ENCODE assay signal across 8 cellular contexts in the genomic region with DNA sequence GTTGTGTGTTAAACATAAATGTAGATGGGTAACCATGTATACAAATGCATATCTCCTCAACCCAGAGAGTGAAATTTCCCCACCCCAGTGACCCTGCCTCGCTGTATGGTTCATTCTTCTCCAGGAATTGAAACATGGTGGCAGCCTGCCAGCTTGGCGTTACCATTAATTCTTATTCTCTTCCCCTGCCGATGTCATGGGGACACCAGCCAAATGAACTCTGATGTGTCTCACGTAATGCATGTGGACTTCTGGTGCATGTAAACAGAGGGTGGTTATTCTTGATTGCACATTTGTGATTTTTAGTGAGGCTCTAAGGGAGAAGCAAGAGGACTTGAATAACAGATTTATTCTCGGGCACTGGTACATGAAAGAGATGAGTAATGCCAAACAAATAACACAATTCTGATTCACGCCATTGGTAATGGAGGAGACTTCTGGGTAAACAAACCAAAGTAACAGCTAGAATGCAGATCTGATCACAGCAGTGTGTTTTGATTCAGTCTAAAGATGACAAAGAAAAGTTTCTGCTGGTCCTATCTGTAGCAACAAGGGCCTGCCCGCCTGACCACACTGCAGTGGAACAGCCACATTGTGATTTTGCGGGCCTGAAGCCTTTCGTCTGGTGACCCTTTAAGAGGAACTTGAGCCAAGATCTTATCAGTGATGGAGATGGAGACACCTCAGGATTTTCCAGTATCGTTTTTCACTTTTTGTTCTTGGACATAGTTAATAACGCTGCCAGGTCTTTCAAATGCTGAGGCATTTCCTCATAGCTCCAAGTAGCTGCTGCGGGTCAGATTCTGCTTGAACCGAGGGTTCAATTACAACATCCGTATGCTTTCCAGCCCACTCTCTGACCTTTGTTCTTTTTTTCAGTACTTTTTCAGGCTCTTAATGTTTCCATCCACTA.
DNase-seq lines count a peak whose midpoint lies in the region; ATAC-seq, FAIRE-seq and TF ChIP-seq lines count a peak whose summit lies in the region.
"Had no signal": no experiment of that assay in that cellular context is flagged by ENCODE, and none has a peak within 500 bp of the region (broad histone marks: within the 10 kb centered on the region; RNA-seq: fewer than 3 reads in every experiment).

No MANE protein-coding gene starts in this region.

- no peak overlapping the region for H3K4me3 Mint-ChIP-seq in CD4-positive, alpha-beta memory T cell
- no peak overlapping the region for H3K4me3 Mint-ChIP-seq in activated T-helper 2 cell treated with anti-CD3 and anti-CD28 coated beads, Interferon-gamma antibody, Interleukin-2, Interleukin-4, amounts not matched to agents 10 μg/mL and 5 μg/mL and 100 μg/mL, durations not matched to agents 14 hours and 24 hours and 36 hours (ENCODE audit: low read depth)

- WGBS in GM12878 (ENCODE audit: insufficient coverage, insufficient replicate concordance, low lambda C conversion rate, missing lambda C conversion rate), result 95% methylated on average over 14 of the region's 14 CpGs

- POLR2A ChIA-PET in GM12878 (lab: Charles Lee), result no interaction called here
- POLR2A ChIA-PET in CD4-positive, alpha-beta memory T cell (lab: Charles Lee; ENCODE audit: partially characterized antibody), result no interaction called here

- no peak for FAIRE-seq in GM12878 (lab: Jason Lieb, UNC)

- H3K9ac ChIP-seq in GM12878 (ENCODE audit: control insufficient read depth, insufficient read depth, low read length), result no peak overlapping the region

- H3K9me3 ChIP-seq in GM12878 (replicated peaks; ENCODE audit: control insufficient read depth, insufficient read depth, low read length), result no peaks in the 10 kb centered on the region; the same call in 2 of the 3 replicates
- H3K9me3 ChIP-seq in CD4-positive, alpha-beta memory T cell (ENCODE audit: control insufficient read depth in 1 of 2, low read length in 2 of 2), result no peaks in the 10 kb centered on the region
- H3K9me3 ChIP-seq: neutrophil had no signal

- no peaks in the 10 kb centered on the region for H3K4me1 Mint-ChIP-seq in CD4-positive, alpha-beta memory T cell
- no peaks in the 10 kb centered on the region for H3K4me1 Mint-ChIP-seq in activated T-helper 2 cell treated with anti-CD3 and anti-CD28 coated beads, Interferon-gamma antibody, Interleukin-2, Interleukin-4, amounts not matched to agents 10 μg/mL and 5 μg/mL and 100 μg/mL, durations not matched to agents 14 hours and 24 hours and 36 hours (ENCODE audit: low read depth)

- H3K27me3 Mint-ChIP-seq in CD4-positive, alpha-beta memory T cell, result no peaks in the 10 kb centered on the region
- no peaks in the 10 kb centered on the region for H3K27me3 Mint-ChIP-seq in activated T-helper 2 cell treated with anti-CD3 and anti-CD28 coated beads, Interferon-gamma antibody, Interleukin-2, Interleukin-4, amounts not matched to agents 10 μg/mL and 5 μg/mL and 100 μg/mL, durations not matched to agents 14 hours and 24 hours and 36 hours (ENCODE audit: low read depth)

- RAD21 ChIA-PET in GM12878 (lab: Charles Lee; ENCODE audit: unreplicated experiment), result no interaction called here

- H3K27ac ChIP-seq in GM12878 (ENCODE audit: control insufficient read depth, insufficient read depth) (no peak overlapping the region), temporal lobe (ENCODE audit: low read depth, low read length) (peak overlapping the region; percentile 80)
- no peak overlapping the region for H3K27ac ChIP-seq in CD4-positive, alpha-beta memory T cell (ENCODE audit: low read depth, low read length)
- H3K27ac ChIP-seq: neutrophil had no signal

- no peaks in the 10 kb centered on the region for H4K20me1 ChIP-seq in GM12878 (ENCODE audit: control insufficient read depth, insufficient read depth)

- H3K36me3 Mint-ChIP-seq in CD4-positive, alpha-beta memory T cell, result peaks cover 6 to 20% of the 10 kb centered on the region in 2 donors
- H3K36me3 Mint-ChIP-seq in activated T-helper 2 cell treated with anti-CD3 and anti-CD28 coated beads, Interferon-gamma antibody, Interleukin-2, Interleukin-4, amounts not matched to agents 10 μg/mL and 5 μg/mL and 100 μg/mL, durations not matched to agents 14 hours and 24 hours and 36 hours (ENCODE audit: low read depth), result peaks cover 39% of the 10 kb centered on the region

- CTCF ChIA-PET in GM12878 (lab: Yijun Ruan, JAX), result no interaction called here
- CTCF ChIA-PET in CD4-positive, alpha-beta memory T cell (lab: Charles Lee; ENCODE audit: partially characterized antibody), result no interaction called here

- no peak for TF ChIP-seq RAD21 in GM12878 (IDR thresholded peaks at IDR 0.05; ENCODE audit: insufficient read depth, low read depth, low read length)

- intact Hi-C loops in GM12878 (cut with micrococcal nuclease; ENCODE audit: unreplicated experiment), result no loop called here
- intact Hi-C loops in CD4-positive, alpha-beta memory T cell (cut with micrococcal nuclease), result no loop called here
- intact Hi-C loops in activated T-helper 2 cell treated with anti-CD3 and anti-CD28 coated beads, Interferon-gamma antibody, Interleukin-2, Interleukin-4, amounts not matched to agents 10 μg/mL and 5 μg/mL and 100 μg/mL, durations not matched to agents 14 hours and 24 hours and 36 hours (cut with micrococcal nuclease), result no loop called here

- H3K4me2 ChIP-seq in GM12878 (ENCODE audit: control insufficient read depth, insufficient read depth), result no peak overlapping the region

- DNase-seq in HT1080 (ENCODE audit: low read depth) (peak; percentile 91), GM12878 (ENCODE audit: low read depth, low spot score) (no peak), kidney glomerular epithelial cell (lab: John Stamatoyannopoulos, UW) (peak; percentile 98), cerebellar nuclear complex (lab: John Stamatoyannopoulos, UW) (no peak)
- no peak for DNase-seq in CD4-positive, alpha-beta memory T cell
- DNase-seq in activated T-helper 2 cell treated with anti-CD3 and anti-CD28 coated beads, Interferon-gamma antibody, Interleukin-2, Interleukin-4, amounts not matched to agents 10 μg/mL and 5 μg/mL and 100 μg/mL, durations not matched to agents 14 hours and 24 hours and 36 hours (ENCODE audit: low spot score), result no peak

- in situ Hi-C loops in GM12878 (cut with MboI), result no loop called here

- H3K27ac Mint-ChIP-seq in CD4-positive, alpha-beta memory T cell, result no peak overlapping the region
- no peak overlapping the region for H3K27ac Mint-ChIP-seq in activated T-helper 2 cell treated with anti-CD3 and anti-CD28 coated beads, Interferon-gamma antibody, Interleukin-2, Interleukin-4, amounts not matched to agents 10 μg/mL and 5 μg/mL and 100 μg/mL, durations not matched to agents 14 hours and 24 hours and 36 hours

- H3K36me3 ChIP-seq in GM12878 (ENCODE audit: control insufficient read depth in 2 of 2, insufficient read depth in 2 of 2, low read length in 1 of 2), result peaks cover 0 to 8% of the 10 kb centered on the region in 2 experiments; a peak in 2 of 4 replicates
- no peaks in the 10 kb centered on the region for H3K36me3 ChIP-seq in CD4-positive, alpha-beta memory T cell (ENCODE audit: insufficient read depth, low read length)
- H3K36me3 ChIP-seq: neutrophil had no signal

- no peak for ATAC-seq in GM12878

- H3K4me1 ChIP-seq in GM12878 (ENCODE audit: control insufficient read depth, insufficient read depth, low read length), result no peaks in the 10 kb centered on the region
- H3K4me1 ChIP-seq in CD4-positive, alpha-beta memory T cell (ENCODE audit: insufficient read depth, low read length), result no peaks in the 10 kb centered on the region

- no peak overlapping the region for H3K4me3 ChIP-seq in GM12878
- H3K4me3 ChIP-seq in CD4-positive, alpha-beta memory T cell (ENCODE audit: low read length in 2 of 2), result no peak overlapping the region

- H3K9me3 Mint-ChIP-seq in CD4-positive, alpha-beta memory T cell, result peaks cover 0 to 3% (median 0%) of the 10 kb centered on the region in 8 donors
- H3K9me3 Mint-ChIP-seq in activated T-helper 2 cell treated with anti-CD3 and anti-CD28 coated beads, Interferon-gamma antibody, Interleukin-2, Interleukin-4, amounts not matched to agents 10 μg/mL and 5 μg/mL and 100 μg/mL, durations not matched to agents 14 hours and 24 hours and 36 hours, result peaks cover 4% of the 10 kb centered on the region

- H3K27me3 ChIP-seq in GM12878 (replicated peaks in 1 of 2; ENCODE audit: control insufficient read depth in 2 of 2, insufficient read depth in 2 of 2, low read length in 1 of 2), result no peaks in the 10 kb centered on the region
- no peaks in the 10 kb centered on the region for H3K27me3 ChIP-seq in CD4-positive, alpha-beta memory T cell (ENCODE audit: insufficient read depth, low read length)
- H3K27me3 ChIP-seq: neutrophil had no signal

- BruUV-seq in GM12878 (replicated peaks; lab: Mats Ljungman, UMichigan), result TSS peak; percentile 36

- SMC1A ChIA-PET in GM12878 (lab: Charles Lee; ENCODE audit: uncharacterized antibody, unreplicated experiment), result interaction anchor here (1.5 kb wide), 1 partner anchor 11 kb away, joined by 6 read pairs; no protein-coding TSS in a partner anchor

- no peaks in the 10 kb centered on the region for H3K79me2 ChIP-seq in GM12878 (ENCODE audit: control insufficient read depth, insufficient read depth, low read length)

- TF ChIP-seq EP300 in GM12878 (IDR thresholded peaks at IDR 0.05; ENCODE audit: borderline replicate concordance in 1 of 2, control insufficient read depth in 1 of 2, low read depth in 2 of 2, low read length in 2 of 2), result no peak

- TF ChIP-seq CTCF in GM12878 (IDR thresholded peaks at IDR 0.05 in 2 of 3, conservative IDR thresholded peaks at IDR 0.05 in 1 of 3; ENCODE audit: control insufficient read depth in 2 of 3, extremely low read depth in 1 of 3, insufficient read depth in 1 of 3, low read depth in 3 of 3, low read length in 3 of 3), result no peak

- H2AFZ ChIP-seq in GM12878 (ENCODE audit: control insufficient read depth, low read depth, low read length), result no peak overlapping the region

- TF ChIP-seq POLR2A in GM12878 (IDR thresholded peaks at IDR 0.05; ENCODE audit: low read depth, low read length), result no peak

TF ChIP-seq in GM12878, 131 proteins besides CTCF, POLR2A, EP300 and RAD21:
- TF ChIP-seq CBFB (IDR thresholded peaks at IDR 0.05; ENCODE audit: low read depth), result no peak

Comparison
In these comparisons a context has a peak if more than half of its experiments do, and no peak if none do; other contexts are left out.
1. DNase-seq: peak in HT1080 (single experiment) and kidney glomerular epithelial cell (single experiment); none in GM12878 (single experiment), CD4-positive, alpha-beta memory T cell (0 of 5), activated T-helper 2 cell treated with anti-CD3 and anti-CD28 coated beads, Interferon-gamma antibody, Interleukin-2, Interleukin-4, amounts not matched to agents 10 μg/mL and 5 μg/mL and 100 μg/mL, durations not matched to agents 14 hours and 24 hours and 36 hours (single experiment) and cerebellar nuclear complex (0 of 2).